ENCODE assay signal across 23 cellular contexts in the genomic region with DNA sequence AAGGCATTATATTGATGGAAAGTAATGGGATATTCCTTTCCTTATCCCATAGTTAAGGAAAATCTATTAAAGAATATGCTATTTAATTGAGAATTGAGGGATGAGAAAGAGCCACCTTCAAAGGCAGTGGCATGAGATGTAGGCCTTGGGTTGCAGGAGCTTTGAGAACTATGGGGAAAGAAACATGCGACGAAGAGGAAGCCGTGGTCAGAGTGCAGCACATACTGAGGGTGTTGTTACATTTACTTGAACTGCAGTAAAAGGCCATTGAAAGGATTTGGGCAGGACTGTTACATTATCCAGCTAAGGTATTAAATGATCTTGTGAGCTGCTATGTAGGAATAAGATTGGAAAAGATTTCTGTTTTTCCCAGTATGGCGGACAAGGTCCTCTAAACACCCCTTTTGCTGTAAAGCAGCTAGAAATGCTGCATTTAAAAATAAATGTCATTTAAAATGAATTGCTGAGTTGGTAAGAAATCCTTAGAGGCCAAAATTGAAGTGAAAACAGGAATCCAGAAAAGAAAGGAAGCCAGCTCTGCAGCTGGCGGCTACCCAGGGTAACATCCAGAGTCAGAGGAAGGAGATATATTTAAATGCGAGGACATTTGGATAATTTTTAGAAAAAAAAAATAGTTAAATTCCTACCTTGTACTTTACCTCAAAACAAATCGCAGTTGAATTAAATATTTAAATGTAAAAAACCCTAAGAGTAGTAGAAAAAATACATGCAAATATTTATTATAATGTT.
A peak's percentile ranks its signal among the peaks of the same experiment; 100 is the strongest.
DNase-seq lines count a peak whose midpoint lies in the region; ATAC-seq and TF ChIP-seq lines count a peak whose summit lies in the region.
"Had no signal": no experiment of that assay in that cellular context is flagged by ENCODE, and none has a peak within 500 bp of the region (broad histone marks: within the 10 kb centered on the region; RNA-seq: fewer than 3 reads in every experiment).

No MANE protein-coding gene starts in this region.

- no peak overlapping the region for H3K27ac ChIP-seq in left lung
- no peak overlapping the region for H3K27ac ChIP-seq in naive thymus-derived CD4-positive, alpha-beta T cell (ENCODE audit: low read depth, low read length)
- H3K27ac ChIP-seq: thoracic aorta had no signal

- H3K27me3 ChIP-seq in left lung: no peaks in the 10 kb centered on the region
- H3K27me3 ChIP-seq in naive thymus-derived CD4-positive, alpha-beta T cell (ENCODE audit: control insufficient read depth in 2 of 2, insufficient read depth in 2 of 2, low read length in 2 of 2): no peaks in the 10 kb centered on the region
- H3K27me3 ChIP-seq: MG63 had no signal

- TF ChIP-seq CTCF in left lung (IDR thresholded peaks at IDR 0.05): no peak

- ATAC-seq in left lung: peak; percentile 25
- no peak for ATAC-seq in naive thymus-derived CD4-positive, alpha-beta T cell
- ATAC-seq: mucosa of descending colon had no signal

- H3K36me3 ChIP-seq in left lung: no peaks in the 10 kb centered on the region
- no peaks in the 10 kb centered on the region for H3K36me3 ChIP-seq in naive thymus-derived CD4-positive, alpha-beta T cell (ENCODE audit: control insufficient read depth in 2 of 3, insufficient read depth in 3 of 3, low read length in 3 of 3)
- H3K36me3 ChIP-seq: MG63, thoracic aorta had no signal

- peak overlapping the region; percentile 59 for H3K27ac Mint-ChIP-seq in activated CD4-positive, alpha-beta T cell treated with anti-CD3 and anti-CD28 coated beads, Interleukin-2, amount 10 ng/mL, durations not matched to agents 24 days and 14 days
- peak overlapping the region; percentile 73 for H3K27ac Mint-ChIP-seq in T-helper 1 cell treated with Interleukin-12 subunit alpha and Interleukin-12 subunit beta and Interleukin-4 antibody, amounts not matched to agents 30 μg/mL and 1 μg/mL, for 36 hours
- H3K27ac Mint-ChIP-seq in naive thymus-derived CD4-positive, alpha-beta T cell: peak overlapping the region in 1 of 9 donors; percentile 67
- H3K27ac Mint-ChIP-seq: activated naive CD8-positive, alpha-beta T cell; brain had no signal

- H3K9me3 Mint-ChIP-seq in activated CD4-positive, alpha-beta T cell treated with anti-CD3 and anti-CD28 coated beads, Interleukin-2, amount 10 ng/mL, durations not matched to agents 24 days and 14 days: peaks cover 9% of the 10 kb centered on the region
- H3K9me3 Mint-ChIP-seq in T-helper 1 cell treated with Interleukin-12 subunit alpha and Interleukin-12 subunit beta and Interleukin-4 antibody, amounts not matched to agents 30 μg/mL and 1 μg/mL, for 36 hours: peaks cover 10% of the 10 kb centered on the region
- H3K9me3 Mint-ChIP-seq in naive thymus-derived CD4-positive, alpha-beta T cell: peaks cover 0 to 15% (median 4%) of the 10 kb centered on the region in 11 donors
- H3K9me3 Mint-ChIP-seq: brain had no signal

- intact Hi-C loops in activated CD4-positive, alpha-beta T cell treated with anti-CD3 and anti-CD28 coated beads, Interleukin-2, amount 10 ng/mL, durations not matched to agents 24 days and 14 days (cut with micrococcal nuclease): no loop called here
- intact Hi-C loops in left lung (cut with DNase I): no loop called here
- intact Hi-C loops in naive thymus-derived CD4-positive, alpha-beta T cell (cut with micrococcal nuclease): loop anchor here in 1 of 2 donors (1.0 kb wide), 1 partner anchor 8 kb away; no protein-coding TSS in a partner anchor

- POLR2A ChIA-PET in naive thymus-derived CD4-positive, alpha-beta T cell (lab: Charles Lee): interaction anchor here (0.7 kb wide), 1 partner anchor 8 kb away, joined by 3 read pairs; no protein-coding TSS in a partner anchor

- no peak overlapping the region for H3K4me3 ChIP-seq in left lung
- no peak overlapping the region for H3K4me3 ChIP-seq in naive thymus-derived CD4-positive, alpha-beta T cell (ENCODE audit: low read length)
- H3K4me3 ChIP-seq: MG63, mucosa of descending colon, thoracic aorta had no signal

- DNase-seq in activated CD4-positive, alpha-beta T cell treated with anti-CD3 and anti-CD28 coated beads, Interleukin-2, amount 10 ng/mL, durations not matched to agents 24 days and 14 days: peak; percentile 72
- no peak for DNase-seq in activated CD4-positive, alpha-beta T cell treated with anti-CD3 and anti-CD28 coated beads, Interleukin-2, amount 50 U/mL, for 4 hours
- DNase-seq in Kasumi-1 (lab: John Stamatoyannopoulos, UW) (peak; percentile 78), left lung (no peak), NCI-H1694 treated with DMSO at 0.1 percent for 48 hours (lab: John Stamatoyannopoulos, UW) (no peak)
- DNase-seq in naive thymus-derived CD4-positive, alpha-beta T cell: no peak
- no peak for DNase-seq in stimulated activated CD4-positive, alpha-beta T cell treated with anti-CD3 and anti-CD28 coated beads, Interleukin-4, amount 100 ng/mL, for 24 hours
- DNase-seq: 8988T; activated CD4-positive, alpha-beta T cell treated with anti-CD3 and anti-CD28 coated beads for 48 hours; dermis blood vessel endothelial cell; GOT3; MG63; NCI-H1930; NCI-H446 treated with DMSO at 0.1 percent for 48 hours; NK-92 treated with Interleukin-12 subunit alpha and Interleukin-12 subunit beta, amount 100 ng/mL, for 24 hours; SHP77 treated with DMSO at 0.1 percent for 48 hours; stimulated activated CD4-positive, alpha-beta T cell treated with anti-CD3 and anti-CD28 coated beads, Interleukin-12 subunit alpha, Interleukin-12 subunit beta, amount 100 ng/mL, for 4 hours; T1000 had no signal

- CTCF ChIA-PET in naive thymus-derived CD4-positive, alpha-beta T cell (lab: Charles Lee): interaction anchor here (1.1 kb wide), 1 partner anchor 14 kb away, joined by 3 read pairs; no protein-coding TSS in a partner anchor

- H3K9me3 ChIP-seq in left lung: no peaks in the 10 kb centered on the region
- H3K9me3 ChIP-seq in naive thymus-derived CD4-positive, alpha-beta T cell (ENCODE audit: control insufficient read depth in 2 of 3, low read length in 3 of 3): no peaks in the 10 kb centered on the region
- H3K9me3 ChIP-seq: MG63, mucosa of descending colon, thoracic aorta had no signal

- H3K36me3 Mint-ChIP-seq in activated CD4-positive, alpha-beta T cell treated with anti-CD3 and anti-CD28 coated beads, Interleukin-2, amount 10 ng/mL, durations not matched to agents 24 days and 14 days (ENCODE audit: low read depth): peaks cover 45% of the 10 kb centered on the region
- H3K36me3 Mint-ChIP-seq in T-helper 1 cell treated with Interleukin-12 subunit alpha and Interleukin-12 subunit beta and Interleukin-4 antibody, amounts not matched to agents 30 μg/mL and 1 μg/mL, for 36 hours (ENCODE audit: low read depth): peaks cover 16% of the 10 kb centered on the region
- H3K36me3 Mint-ChIP-seq in naive thymus-derived CD4-positive, alpha-beta T cell: peaks cover 0 to 62% (median 41%) of the 10 kb centered on the region in 5 donors
- H3K36me3 Mint-ChIP-seq: brain had no signal

- H3K4me3 Mint-ChIP-seq in activated CD4-positive, alpha-beta T cell treated with anti-CD3 and anti-CD28 coated beads, Interleukin-2, amount 10 ng/mL, durations not matched to agents 24 days and 14 days: peak overlapping the region; percentile 20
- H3K4me3 Mint-ChIP-seq in T-helper 1 cell treated with Interleukin-12 subunit alpha and Interleukin-12 subunit beta and Interleukin-4 antibody, amounts not matched to agents 30 μg/mL and 1 μg/mL, for 36 hours: peak overlapping the region; percentile 17
- H3K4me3 Mint-ChIP-seq in naive thymus-derived CD4-positive, alpha-beta T cell: peak overlapping the region in 1 of 10 donors; percentile 14
- H3K4me3 Mint-ChIP-seq: activated naive CD8-positive, alpha-beta T cell; brain had no signal

- no peaks in the 10 kb centered on the region for H3K27me3 Mint-ChIP-seq in activated CD4-positive, alpha-beta T cell treated with anti-CD3 and anti-CD28 coated beads, Interleukin-2, amount 10 ng/mL, durations not matched to agents 24 days and 14 days
- no peaks in the 10 kb centered on the region for H3K27me3 Mint-ChIP-seq in T-helper 1 cell treated with Interleukin-12 subunit alpha and Interleukin-12 subunit beta and Interleukin-4 antibody, amounts not matched to agents 30 μg/mL and 1 μg/mL, for 36 hours (ENCODE audit: low read depth)
- no peaks in the 10 kb centered on the region for H3K27me3 Mint-ChIP-seq in naive thymus-derived CD4-positive, alpha-beta T cell
- H3K27me3 Mint-ChIP-seq: activated naive CD8-positive, alpha-beta T cell; brain had no signal

- peaks cover 36% of the 10 kb centered on the region for H3K4me1 Mint-ChIP-seq in activated CD4-positive, alpha-beta T cell treated with anti-CD3 and anti-CD28 coated beads, Interleukin-2, amount 10 ng/mL, durations not matched to agents 24 days and 14 days
- peaks cover 34% of the 10 kb centered on the region for H3K4me1 Mint-ChIP-seq in T-helper 1 cell treated with Interleukin-12 subunit alpha and Interleukin-12 subunit beta and Interleukin-4 antibody, amounts not matched to agents 30 μg/mL and 1 μg/mL, for 36 hours (ENCODE audit: low read depth)
- peaks cover 0 to 44% (median 4%) of the 10 kb centered on the region in 7 donors for H3K4me1 Mint-ChIP-seq in naive thymus-derived CD4-positive, alpha-beta T cell
- H3K4me1 Mint-ChIP-seq: brain had no signal

- H3K4me1 ChIP-seq in left lung: peaks cover 2 to 9% of the 10 kb centered on the region in 2 donors
- H3K4me1 ChIP-seq in naive thymus-derived CD4-positive, alpha-beta T cell (ENCODE audit: control insufficient read depth in 2 of 2, insufficient read depth in 2 of 2, low read length in 2 of 2): no peaks in the 10 kb centered on the region

Comparison
In these comparisons a context has a peak if more than half of its experiments do, and no peak if none do; other contexts are left out.
1. DNase-seq: peak in activated CD4-positive, alpha-beta T cell treated with anti-CD3 and anti-CD28 coated beads, Interleukin-2, amount 10 ng/mL, durations not matched to agents 24 days and 14 days (single experiment) and Kasumi-1 (2 of 2); none in activated CD4-positive, alpha-beta T cell treated with anti-CD3 and anti-CD28 coated beads, Interleukin-2, amount 50 U/mL, for 4 hours (0 of 2), left lung (0 of 2), naive thymus-derived CD4-positive, alpha-beta T cell (0 of 9), stimulated activated CD4-positive, alpha-beta T cell treated with anti-CD3 and anti-CD28 coated beads, Interleukin-4, amount 100 ng/mL, for 24 hours (single experiment) and NCI-H1694 treated with DMSO at 0.1 percent for 48 hours (single experiment).